In genomic region chr5:73454379-73455036, GRCh38 we compare ENCODE assay signal across 8 cellular contexts. TPM values are rescaled to one million over a fixed set of nuclear protein-coding genes. Genes with fewer than 3 reads are reported as not detected.
A peak's percentile ranks its signal among the peaks of the same experiment; 100 is the strongest.
DNase-seq lines count a peak whose midpoint lies in the region; ATAC-seq, FAIRE-seq and TF ChIP-seq lines count a peak whose summit lies in the region.

No MANE protein-coding gene starts in this region.

- no peak overlapping the region for H3K4me3 Mint-ChIP-seq in activated CD8-positive, alpha-beta T cell treated with anti-CD3 and anti-CD28 coated beads, Interleukin-2, amount 10 ng/mL, durations not matched to agents 7 days and 5 days
- H3K4me3 Mint-ChIP-seq in glutamatergic neuron (ENCODE audit: unreplicated experiment) = no peak overlapping the region

- H3K27me3 ChIP-seq in small intestine (ENCODE audit: control insufficient read depth in 2 of 2, insufficient read depth in 2 of 2, low read length in 2 of 2) = peaks cover 0 to 31% of the 10 kb centered on the region in 2 donors

- H3K27me3 Mint-ChIP-seq in activated CD8-positive, alpha-beta T cell treated with anti-CD3 and anti-CD28 coated beads, Interleukin-2, amount 10 ng/mL, durations not matched to agents 7 days and 5 days (ENCODE audit: low read depth) = peaks cover 49% of the 10 kb centered on the region
- peaks cover 13% of the 10 kb centered on the region for H3K27me3 Mint-ChIP-seq in glutamatergic neuron (ENCODE audit: unreplicated experiment)

- no peak overlapping the region for H3K4me3 ChIP-seq in small intestine (ENCODE audit: low read depth in 1 of 2, low read length in 2 of 2)

- DNase-seq in EL (peak; percentile 57), NCI-H2196 (lab: John Stamatoyannopoulos, UW; ENCODE audit: unreplicated experiment) (peak; percentile 67), glutamatergic neuron (peak; percentile 69), small intestine (peak; percentile 73)
- peak; percentile 46 for DNase-seq in activated CD8-positive, alpha-beta T cell treated with anti-CD3 and anti-CD28 coated beads, Interleukin-2, amount 10 ng/mL, durations not matched to agents 7 days and 5 days

- FAIRE-seq in A204.1 (lab: Jason Lieb, UNC) (peak; percentile 29), small intestine (lab: Jason Lieb, UNC) (no peak)

- no peak overlapping the region for H3K27ac Mint-ChIP-seq in activated CD8-positive, alpha-beta T cell treated with anti-CD3 and anti-CD28 coated beads, Interleukin-2, amount 10 ng/mL, durations not matched to agents 7 days and 5 days
- no peak overlapping the region for H3K27ac Mint-ChIP-seq in glutamatergic neuron (ENCODE audit: unreplicated experiment)

- H3K9me3 ChIP-seq in small intestine (ENCODE audit: control insufficient read depth, low read depth) = no peaks in the 10 kb centered on the region

- 34 to 45% (median 41%) methylated on average over 6 of the region's 6 CpGs for WGBS in small intestine, 3 donors

- H3K4me1 ChIP-seq in small intestine (ENCODE audit: control insufficient read depth in 2 of 2, insufficient read depth in 1 of 2, low read depth in 1 of 2, low read length in 1 of 2) = no peaks in the 10 kb centered on the region

- no peak overlapping the region for H3K27ac ChIP-seq in small intestine (ENCODE audit: low read depth in 1 of 2, low read length in 1 of 2)

- peak; percentile 85 for TF ChIP-seq CTCF in glutamatergic neuron (IDR thresholded peaks at IDR 0.05; ENCODE audit: partially characterized antibody, unreplicated experiment)

- peak; percentile 70 for ATAC-seq in HG02973 (IDR thresholded peaks at IDR 0.05; ENCODE audit: unreplicated experiment)
- ATAC-seq in activated CD8-positive, alpha-beta T cell treated with anti-CD3 and anti-CD28 coated beads, Interleukin-2, amount 10 ng/mL, durations not matched to agents 7 days and 5 days = peak; percentile 70
- ATAC-seq in HG03196 (IDR thresholded peaks at IDR 0.05; ENCODE audit: unreplicated experiment) = no peak

- H3K4me1 Mint-ChIP-seq in activated CD8-positive, alpha-beta T cell treated with anti-CD3 and anti-CD28 coated beads, Interleukin-2, amount 10 ng/mL, durations not matched to agents 7 days and 5 days (ENCODE audit: low read depth) = peaks cover 8% of the 10 kb centered on the region
- H3K4me1 Mint-ChIP-seq in glutamatergic neuron (ENCODE audit: low read depth, unreplicated experiment) = peaks cover 5% of the 10 kb centered on the region

- no peaks in the 10 kb centered on the region for H3K36me3 Mint-ChIP-seq in activated CD8-positive, alpha-beta T cell treated with anti-CD3 and anti-CD28 coated beads, Interleukin-2, amount 10 ng/mL, durations not matched to agents 7 days and 5 days (ENCODE audit: low read depth)
- no peaks in the 10 kb centered on the region for H3K36me3 Mint-ChIP-seq in glutamatergic neuron (ENCODE audit: unreplicated experiment)

- no peaks in the 10 kb centered on the region for H3K9me3 Mint-ChIP-seq in activated CD8-positive, alpha-beta T cell treated with anti-CD3 and anti-CD28 coated beads, Interleukin-2, amount 10 ng/mL, durations not matched to agents 7 days and 5 days (ENCODE audit: insufficient read depth)
- peaks cover 7% of the 10 kb centered on the region for H3K9me3 Mint-ChIP-seq in glutamatergic neuron (ENCODE audit: unreplicated experiment)

- CTCF ChIA-PET in activated CD8-positive, alpha-beta T cell treated with anti-CD3 and anti-CD28 coated beads, Interleukin-2, amount 10 ng/mL, durations not matched to agents 7 days and 5 days (lab: Charles Lee) = interaction anchor here (0.6 to 2.2 kb wide), 11 partner anchors 9 to 536 kb away, joined by 3 to 12 read pairs (median 3); no protein-coding TSS in a partner anchor

- POLR2A ChIA-PET in activated CD8-positive, alpha-beta T cell treated with anti-CD3 and anti-CD28 coated beads, Interleukin-2, amount 10 ng/mL, durations not matched to agents 7 days and 5 days (lab: Charles Lee) = no interaction called here

- H3K36me3 ChIP-seq in small intestine (ENCODE audit: control insufficient read depth in 2 of 2, insufficient read depth in 2 of 2, low read length in 2 of 2) = no peaks in the 10 kb centered on the region

RNA-seq across cellular contexts. Expression of gene FOXD1, which starts 5.9 kb away (rescaled TPM):
- total RNA-seq in activated CD8-positive, alpha-beta T cell treated with anti-CD3 and anti-CD28 coated beads, Interleukin-2, amount 10 ng/mL, durations not matched to agents 7 days and 5 days = under 1 TPM in 1 of 2 experiments, not detected in 1; 0.13 TPM
- 2.8 TPM for total RNA-seq in glutamatergic neuron (ENCODE audit: unreplicated experiment)
- under 1 TPM in 2 of 3 donors, not detected in 1; 0.04 to 0.27 TPM for polyA plus RNA-seq in small intestine

RNA-seq across cellular contexts. Expression of gene BTF3, which starts 43.7 kb away (rescaled TPM):
- total RNA-seq in activated CD8-positive, alpha-beta T cell treated with anti-CD3 and anti-CD28 coated beads, Interleukin-2, amount 10 ng/mL, durations not matched to agents 7 days and 5 days = 100 to 1,000 TPM; 737 to 768 TPM
- 347 TPM for total RNA-seq in glutamatergic neuron (ENCODE audit: unreplicated experiment)
- polyA plus RNA-seq in small intestine = 100 to 1,000 TPM; 760 to 798 (median 771) TPM
